ENCODE assay signal across 8 cellular contexts in genomic region chr9:116152941-116153764, GRCh38. TPM values are rescaled to one million over a fixed set of nuclear protein-coding genes. Genes with fewer than 3 reads are reported as not detected.
DNase-seq lines count a peak whose midpoint lies in the region; ATAC-seq and TF ChIP-seq lines count a peak whose summit lies in the region.

No MANE protein-coding gene starts in this region.

- TF ChIP-seq EP300 in esophagus muscularis mucosa (IDR thresholded peaks at IDR 0.05) = no peak

- H3K4me3 ChIP-seq in esophagus muscularis mucosa = peak overlapping the region; percentile 55 to 65 (median 59)
- peak overlapping the region; percentile 60 for H3K4me3 ChIP-seq in neural progenitor cell

- no peak overlapping the region for H2AFZ ChIP-seq in neural progenitor cell (replicated peaks)

- WGBS in esophagus muscularis mucosa = 29% methylated on average over 9 of the region's 9 CpGs

- peak overlapping the region; percentile 93 for H3K4me3 Mint-ChIP-seq in neural progenitor cell
- no peak overlapping the region for H3K4me3 Mint-ChIP-seq in stimulated activated effector memory CD8-positive, alpha-beta T cell treated with anti-CD3 and anti-CD28 coated beads, Interleukin-12 subunit alpha, Interleukin-12 subunit beta, amount 100 ng/mL, for 72 hours

- peaks cover 11 to 45% (median 42%) of the 10 kb centered on the region in 4 donors for H3K4me1 ChIP-seq in esophagus muscularis mucosa
- H3K4me1 ChIP-seq in neural progenitor cell = peaks cover 39% of the 10 kb centered on the region

- no peaks in the 10 kb centered on the region for H3K36me3 Mint-ChIP-seq in neural progenitor cell
- peaks cover 4% of the 10 kb centered on the region for H3K36me3 Mint-ChIP-seq in stimulated activated effector memory CD8-positive, alpha-beta T cell treated with anti-CD3 and anti-CD28 coated beads, Interleukin-12 subunit alpha, Interleukin-12 subunit beta, amount 100 ng/mL, for 72 hours

- TF ChIP-seq POLR2A in esophagus muscularis mucosa (IDR thresholded peaks at IDR 0.05; ENCODE audit: low read depth) = no peak

- no peaks in the 10 kb centered on the region for H3K79me2 ChIP-seq in neural progenitor cell (ENCODE audit: low read depth)

- peaks cover 46% of the 10 kb centered on the region for H3K4me1 Mint-ChIP-seq in neural progenitor cell
- H3K4me1 Mint-ChIP-seq in stimulated activated effector memory CD8-positive, alpha-beta T cell treated with anti-CD3 and anti-CD28 coated beads, Interleukin-12 subunit alpha, Interleukin-12 subunit beta, amount 100 ng/mL, for 72 hours = peaks cover 6% of the 10 kb centered on the region

- H3K27me3 ChIP-seq in esophagus muscularis mucosa = peaks cover 0 to 77% (median 16%) of the 10 kb centered on the region in 4 donors
- peaks cover 54% of the 10 kb centered on the region for H3K27me3 ChIP-seq in neural progenitor cell

- H3K9ac ChIP-seq in neural progenitor cell = no peak overlapping the region

- TF ChIP-seq CTCF in esophagus muscularis mucosa (IDR thresholded peaks at IDR 0.05) = no peak
- no peak for TF ChIP-seq CTCF in neural progenitor cell (IDR thresholded peaks at IDR 0.05)

- DNase-seq in AG20443 (ENCODE audit: low spot score) (peak; percentile 52), NCI-H460 (ENCODE audit: extremely low read depth, low read depth) (peak; percentile 80), esophagus muscularis mucosa (ENCODE audit: extremely low spot score) (no peak), neural progenitor cell (ENCODE audit: low spot score) (peak; percentile 81), SHP77 (lab: John Stamatoyannopoulos, UW) (no peak), COLO668 (lab: John Stamatoyannopoulos, UW; ENCODE audit: unreplicated experiment) (no peak), OCI-M1 (lab: John Stamatoyannopoulos, UW) (no peak)
- DNase-seq in stimulated activated effector memory CD8-positive, alpha-beta T cell treated with anti-CD3 and anti-CD28 coated beads, Interleukin-12 subunit alpha, Interleukin-12 subunit beta, amount 100 ng/mL, for 72 hours (ENCODE audit: low spot score in 2 of 2) = no peak

- H3K27ac ChIP-seq in esophagus muscularis mucosa (replicated peaks in 1 of 4) = peak overlapping the region; percentile 41 to 66 (median 50)
- H3K27ac ChIP-seq in neural progenitor cell = no peak overlapping the region

- no peaks in the 10 kb centered on the region for H3K9me3 ChIP-seq in esophagus muscularis mucosa
- H3K9me3 ChIP-seq in neural progenitor cell (ENCODE audit: low read depth) = no peaks in the 10 kb centered on the region

- ATAC-seq in stimulated activated effector memory CD8-positive, alpha-beta T cell treated with anti-CD3 and anti-CD28 coated beads, Interleukin-12 subunit alpha, Interleukin-12 subunit beta, amount 100 ng/mL, for 72 hours = no peak

- H3K27ac Mint-ChIP-seq in neural progenitor cell = peak overlapping the region; percentile 70
- H3K27ac Mint-ChIP-seq in stimulated activated effector memory CD8-positive, alpha-beta T cell treated with anti-CD3 and anti-CD28 coated beads, Interleukin-12 subunit alpha, Interleukin-12 subunit beta, amount 100 ng/mL, for 72 hours = no peak overlapping the region

- peak overlapping the region; percentile 95 for H3K4me2 ChIP-seq in neural progenitor cell

- peaks cover 27% of the 10 kb centered on the region for H3K27me3 Mint-ChIP-seq in neural progenitor cell (ENCODE audit: insufficient read depth, low read depth)

- H3K36me3 ChIP-seq in esophagus muscularis mucosa (no peaks in the 10 kb centered on the region), neural progenitor cell (no peaks in the 10 kb centered on the region)

- peaks cover 39% of the 10 kb centered on the region for H3F3A ChIP-seq in neural progenitor cell (ENCODE audit: low read depth)

- peaks cover 31% of the 10 kb centered on the region for H4K20me1 ChIP-seq in neural progenitor cell (ENCODE audit: low read depth)

- H3K9me3 Mint-ChIP-seq in neural progenitor cell = no peaks in the 10 kb centered on the region
- H3K9me3 Mint-ChIP-seq in stimulated activated effector memory CD8-positive, alpha-beta T cell treated with anti-CD3 and anti-CD28 coated beads, Interleukin-12 subunit alpha, Interleukin-12 subunit beta, amount 100 ng/mL, for 72 hours = no peaks in the 10 kb centered on the region

- intact Hi-C loops in esophagus muscularis mucosa (cut with DNase I) = loop anchor here (5.0 to 10.0 kb wide), 3 partner anchors 422 to 561 kb away; no protein-coding TSS in a partner anchor

RNA-seq across cellular contexts. Expression of gene PAPPA, which starts 0.4 kb away (rescaled TPM):
- total RNA-seq in NCI-H460 (2014; rRNA removed; shearing (Covaris generic)) = 43.0 and 43.5 TPM in 2 replicates
- 6.7 and 8.7 TPM in 2 replicates for polyA plus RNA-seq in NCI-H460 (2014; cell fraction: nucleus; rRNA removed)
- total RNA-seq in esophagus muscularis mucosa (1 to 10 TPM; 2.1 to 5.0 (median 3.7) TPM), neural progenitor cell (ENCODE audit: low replicate concordance) (0.15 and 0.65 TPM in 2 replicates)

Comparison
In these comparisons a context has a peak if more than half of its experiments do, and no peak if none do; other contexts are left out.
1. DNase-seq: peak in AG20443 (single experiment), NCI-H460 (single experiment) and neural progenitor cell (single experiment); none in esophagus muscularis mucosa (single experiment), SHP77 (0 of 2), COLO668 (single experiment), OCI-M1 (single experiment) and stimulated activated effector memory CD8-positive, alpha-beta T cell treated with anti-CD3 and anti-CD28 coated beads, Interleukin-12 subunit alpha, Interleukin-12 subunit beta, amount 100 ng/mL, for 72 hours (0 of 2).